12 cellular contexts compared by ENCODE assay signal in genomic region chr2:3125761-3126130, GRCh38.
"Had no signal": no experiment of that assay in that cellular context is flagged by ENCODE, and none has a peak within 500 bp of the region (broad histone marks: within the 10 kb centered on the region; RNA-seq: fewer than 3 reads in every experiment).

No MANE protein-coding gene starts in this region.

- H3K27ac ChIP-seq: esophagus muscularis mucosa, ovary, skin epidermis, transverse colon had no signal

- H3K9me3 ChIP-seq: mucosa of descending colon, ovary, transverse colon had no signal

- H3K4me3 ChIP-seq: esophagus muscularis mucosa, mucosa of descending colon, ovary, skin epidermis, transverse colon had no signal

- H3K27me3 ChIP-seq: ovary, transverse colon had no signal

- H3K36me3 ChIP-seq: esophagus muscularis mucosa, ovary, transverse colon had no signal

- FAIRE-seq: TTC549 had no signal

- H3K4me1 ChIP-seq: transverse colon had no signal

- ATAC-seq: activated T-helper 17 cell treated with anti-CD3 and anti-CD28 coated beads, Interleukin-2, amount 50 U/mL, for 72 hours; mucosa of descending colon had no signal

- DNase-seq: activated CD4-positive, alpha-beta T cell treated with anti-CD3 and anti-CD28 coated beads, Interleukin-2, amount 50 U/mL, for 1 hour; activated CD4-positive, CD25-positive, alpha-beta regulatory T cell; activated naive CD4-positive, alpha-beta T cell treated with anti-CD3 and anti-CD28 coated beads, Interleukin-2, amount 50 U/mL, for 16 hours; activated T-cell treated with anti-CD3 and anti-CD28 coated beads for 4 hours; mucosa of descending colon; ovary; T-helper 2 cell; transverse colon had no signal
